8 cellular contexts compared by ENCODE assay signal in the genomic region with DNA sequence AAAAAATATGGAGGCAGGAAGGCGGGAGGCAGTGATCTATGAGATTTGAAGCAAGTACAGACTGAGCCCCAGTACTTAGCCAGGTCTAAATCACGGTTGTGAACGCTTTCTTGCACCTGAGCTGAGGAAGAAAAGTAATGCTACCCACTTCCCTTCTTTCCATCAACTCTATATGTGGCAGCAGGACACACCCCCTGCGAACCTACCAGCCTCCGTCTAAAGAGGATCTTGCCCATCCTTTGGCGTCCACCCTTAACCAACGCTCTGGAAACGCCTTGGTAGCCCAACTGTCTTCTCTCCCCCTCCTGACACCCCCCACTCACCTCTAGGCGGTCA. TPM values are rescaled to one million over a fixed set of nuclear protein-coding genes. Genes with fewer than 3 reads are reported as not detected.
A peak's percentile ranks its signal among the peaks of the same experiment; 100 is the strongest.
DNase-seq lines count a peak whose midpoint lies in the region; ATAC-seq and TF ChIP-seq lines count a peak whose summit lies in the region.

No MANE protein-coding gene starts in this region.

- no peaks in the 10 kb centered on the region for H3K36me3 ChIP-seq in CD4-positive, CD25-positive, alpha-beta regulatory T cell (ENCODE audit: control insufficient read depth, insufficient read depth, low read length)
- H3K36me3 ChIP-seq in stomach: no peaks in the 10 kb centered on the region

- H3K4me3 Mint-ChIP-seq in CD4-positive, CD25-positive, alpha-beta regulatory T cell: peak overlapping the region; percentile 80 to 97 (median 92)
- peak overlapping the region; percentile 99 for H3K4me3 Mint-ChIP-seq in activated CD4-positive, alpha-beta memory T cell treated with anti-CD3 and anti-CD28 coated beads, Interleukin-2, amount 10 ng/mL, durations not matched to agents 7 days and 5 days

- 1 to 4% (median 2%) methylated on average over 9 of the region's 9 CpGs for WGBS in stomach, 5 donors

- no peak for TF ChIP-seq POLR2A in stomach (IDR thresholded peaks at IDR 0.05)

- no peaks in the 10 kb centered on the region for H3K36me3 Mint-ChIP-seq in CD4-positive, CD25-positive, alpha-beta regulatory T cell
- peaks cover 57% of the 10 kb centered on the region for H3K36me3 Mint-ChIP-seq in activated CD4-positive, alpha-beta memory T cell treated with anti-CD3 and anti-CD28 coated beads, Interleukin-2, amount 10 ng/mL, durations not matched to agents 7 days and 5 days (ENCODE audit: low read depth)

- CTCF ChIA-PET in activated CD4-positive, alpha-beta memory T cell treated with anti-CD3 and anti-CD28 coated beads, Interleukin-2, amount 10 ng/mL, durations not matched to agents 7 days and 5 days (lab: Charles Lee): interaction anchor here (1.0 to 3.3 kb wide), 13 partner anchors 9 to 404 kb away, joined by 3 to 28 read pairs (median 5); partner anchors contain the start of genes TMEM267 and ZNF131

- H3K27me3 ChIP-seq in CD4-positive, CD25-positive, alpha-beta regulatory T cell (ENCODE audit: control insufficient read depth, insufficient read depth, low read length): no peaks in the 10 kb centered on the region
- no peaks in the 10 kb centered on the region for H3K27me3 ChIP-seq in stomach

- no peak for TF ChIP-seq EP300 in stomach (IDR thresholded peaks at IDR 0.05)

- POLR2A ChIA-PET in activated CD4-positive, alpha-beta memory T cell treated with anti-CD3 and anti-CD28 coated beads, Interleukin-2, amount 10 ng/mL, durations not matched to agents 7 days and 5 days (lab: Charles Lee): interaction anchor here (0.7 to 4.6 kb wide), 30 partner anchors 9 to 363 kb away, joined by 3 to 80 read pairs (median 9); partner anchors contain the start of genes C5orf34, NNT, TMEM267 and ZNF131

- intact Hi-C loops in stomach (cut with DNase I; ENCODE audit: low total_unique reads): no loop called here

- TF ChIP-seq CTCF in stomach (IDR thresholded peaks at IDR 0.05): no peak

- peak overlapping the region; percentile 97 to 98 (median 97) for H3K27ac Mint-ChIP-seq in CD4-positive, CD25-positive, alpha-beta regulatory T cell
- H3K27ac Mint-ChIP-seq in activated CD4-positive, alpha-beta memory T cell treated with anti-CD3 and anti-CD28 coated beads, Interleukin-2, amount 10 ng/mL, durations not matched to agents 7 days and 5 days: peak overlapping the region; percentile 85

- peak in 1 of 3 donors; percentile 69 for DNase-seq in CD4-positive, CD25-positive, alpha-beta regulatory T cell
- DNase-seq in HT1080 (ENCODE audit: low read depth): peak; percentile 41
- DNase-seq in activated CD4-positive, alpha-beta memory T cell treated with anti-CD3 and anti-CD28 coated beads, Interleukin-2, amount 10 ng/mL, durations not matched to agents 7 days and 5 days: no peak
- DNase-seq in stomach: no peak
- no peak for DNase-seq in occipital lobe (lab: John Stamatoyannopoulos, UW)

- peak; percentile 1 for ATAC-seq in CD4-positive, CD25-positive, alpha-beta regulatory T cell (ENCODE audit: low read depth in 2 of 2)
- ATAC-seq in GM19467 (IDR thresholded peaks at IDR 0.05; ENCODE audit: unreplicated experiment) (peak; percentile 0), GM18861 (IDR thresholded peaks at IDR 0.05; ENCODE audit: unreplicated experiment) (no peak)

- no peaks in the 10 kb centered on the region for H3K9me3 ChIP-seq in CD4-positive, CD25-positive, alpha-beta regulatory T cell (ENCODE audit: control insufficient read depth in 2 of 2, low read length in 2 of 2)
- no peaks in the 10 kb centered on the region for H3K9me3 ChIP-seq in stomach

- H3K4me1 Mint-ChIP-seq in CD4-positive, CD25-positive, alpha-beta regulatory T cell: peaks cover 14 to 38% (median 34%) of the 10 kb centered on the region in 4 donors
- peaks cover 79% of the 10 kb centered on the region for H3K4me1 Mint-ChIP-seq in activated CD4-positive, alpha-beta memory T cell treated with anti-CD3 and anti-CD28 coated beads, Interleukin-2, amount 10 ng/mL, durations not matched to agents 7 days and 5 days

- H3K27ac ChIP-seq in CD4-positive, CD25-positive, alpha-beta regulatory T cell (ENCODE audit: insufficient read depth, low read length, poor library complexity, severe bottlenecking): peak overlapping the region; percentile 98
- H3K27ac ChIP-seq in stomach: peak overlapping the region; percentile 87 to 95 (median 95)

- H3K4me1 ChIP-seq in CD4-positive, CD25-positive, alpha-beta regulatory T cell (ENCODE audit: control insufficient read depth, insufficient read depth, low read length, poor library complexity, severe bottlenecking): peaks cover 14% of the 10 kb centered on the region
- peaks cover 22 to 59% (median 47%) of the 10 kb centered on the region in 4 donors for H3K4me1 ChIP-seq in stomach

- peaks cover 0 to 2% (median 0%) of the 10 kb centered on the region in 7 donors for H3K9me3 Mint-ChIP-seq in CD4-positive, CD25-positive, alpha-beta regulatory T cell
- peaks cover 11% of the 10 kb centered on the region for H3K9me3 Mint-ChIP-seq in activated CD4-positive, alpha-beta memory T cell treated with anti-CD3 and anti-CD28 coated beads, Interleukin-2, amount 10 ng/mL, durations not matched to agents 7 days and 5 days

- H3K4me3 ChIP-seq in CD4-positive, CD25-positive, alpha-beta regulatory T cell (ENCODE audit: low read depth, low read length): peak overlapping the region; percentile 86
- H3K4me3 ChIP-seq in iPS-11a (ENCODE audit: low read depth, low read length) (peak overlapping the region; percentile 60), stomach (peak overlapping the region; percentile 83 to 96 (median 90))

- H3K27me3 Mint-ChIP-seq in CD4-positive, CD25-positive, alpha-beta regulatory T cell: no peaks in the 10 kb centered on the region
- no peaks in the 10 kb centered on the region for H3K27me3 Mint-ChIP-seq in activated CD4-positive, alpha-beta memory T cell treated with anti-CD3 and anti-CD28 coated beads, Interleukin-2, amount 10 ng/mL, durations not matched to agents 7 days and 5 days

RNA-seq across cellular contexts. Expression of gene HMGCS1, which starts 0.5 kb away (rescaled TPM):
- 58.9 TPM for total RNA-seq in CD4-positive, CD25-positive, alpha-beta regulatory T cell
- polyA plus RNA-seq in CD4-positive, CD25-positive, alpha-beta regulatory T cell: 10 to 100 TPM in 1 of 4 donors, 1 to 10 TPM in 3; 5.4 to 11.8 (median 7.3) TPM
- 71.6 and 114 TPM in 2 replicates for total RNA-seq in HT1080 (2014; rRNA removed; shearing (Covaris generic))
- 47.6 and 51.9 TPM in 2 replicates for polyA plus RNA-seq in HT1080 (2015; cell fraction: cytosol; rRNA removed)
- polyA plus RNA-seq in HT1080 (2015; cell fraction: nucleus; rRNA removed): 127 and 154 TPM in 2 replicates
- total RNA-seq in activated CD4-positive, alpha-beta memory T cell treated with anti-CD3 and anti-CD28 coated beads, Interleukin-2, amount 10 ng/mL, durations not matched to agents 7 days and 5 days: 100 to 1,000 TPM; 150 to 155 TPM
- total RNA-seq in stomach (10 to 100 TPM in 4 of 5 donors, 1 to 10 TPM in 1; 2.9 to 97.9 (median 46.0) TPM), occipital lobe (512 TPM)
- polyA plus RNA-seq in stomach: 10 to 100 TPM; 38.2 to 87.5 (median 46.6) TPM
